In the genomic region with DNA sequence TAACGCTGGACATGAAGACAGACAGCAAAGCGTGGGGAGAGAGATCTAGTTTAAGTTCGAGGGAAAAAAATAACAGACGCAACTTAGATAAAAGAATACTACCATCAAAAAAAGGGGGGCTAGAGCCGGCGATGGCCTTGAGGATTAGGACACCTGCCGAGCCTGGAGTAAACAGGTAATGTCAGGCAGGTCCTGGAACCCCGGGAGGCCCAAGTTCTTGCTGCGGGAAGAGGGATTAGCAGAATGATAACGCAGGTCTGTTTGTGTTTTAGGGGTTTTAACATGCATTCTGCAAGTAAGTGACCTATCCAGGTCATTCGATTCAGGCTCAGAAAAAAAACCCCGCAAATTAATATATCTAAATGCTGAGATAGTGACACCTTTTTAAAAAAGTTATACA, we compare ENCODE assay signal across 7 cellular contexts. TPM values are rescaled to one million over a fixed set of nuclear protein-coding genes. Genes with fewer than 3 reads are reported as not detected.
DNase-seq lines count a peak whose midpoint lies in the region; ATAC-seq and TF ChIP-seq lines count a peak whose summit lies in the region.

No MANE protein-coding gene starts in this region.

- H3K27me3 Mint-ChIP-seq in memory B cell (peaks cover 1% of the 10 kb centered on the region), type B pancreatic cell (peaks cover 25% of the 10 kb centered on the region)

- TF ChIP-seq CTCF in brain microvascular endothelial cell (IDR thresholded peaks at IDR 0.05; ENCODE audit: low read depth, low read length, missing control alignments) (no peak), type B pancreatic cell (conservative IDR thresholded peaks at IDR 0.05) (peak; percentile 19)

- no peak overlapping the region for H3K27ac ChIP-seq in brain microvascular endothelial cell

- H3K27ac Mint-ChIP-seq in memory B cell (peak overlapping the region; percentile 60), type B pancreatic cell (peak overlapping the region; percentile 76)

- H3K4me1 Mint-ChIP-seq in memory B cell = peaks cover 11% of the 10 kb centered on the region
- H3K4me1 Mint-ChIP-seq in type B pancreatic cell (ENCODE audit: unreplicated experiment) = no peaks in the 10 kb centered on the region

- H3K36me3 Mint-ChIP-seq in memory B cell (no peaks in the 10 kb centered on the region), type B pancreatic cell (no peaks in the 10 kb centered on the region)

- H3K4me3 Mint-ChIP-seq in memory B cell (peak overlapping the region; percentile 95), type B pancreatic cell (peak overlapping the region; percentile 89)

- DNase-seq in MG63 = no peak
- DNase-seq in brain microvascular endothelial cell = no peak
- no peak for DNase-seq in memory B cell (ENCODE audit: low spot score in 2 of 2)
- DNase-seq in type B pancreatic cell (ENCODE audit: extremely low spot score, unreplicated experiment) = no peak
- no peak for DNase-seq in stimulated activated CD4-positive, alpha-beta T cell treated with anti-CD3 and anti-CD28 coated beads, Interleukin-4, amount 100 ng/mL, for 24 hours
- DNase-seq in NCI-H1694 (lab: John Stamatoyannopoulos, UW) = no peak

- no peaks in the 10 kb centered on the region for H3K9me3 Mint-ChIP-seq in memory B cell
- H3K9me3 Mint-ChIP-seq in type B pancreatic cell = no peaks in the 10 kb centered on the region

- ATAC-seq in memory B cell (ENCODE audit: low read depth) = no peak

- no peaks in the 10 kb centered on the region for H3K9me3 ChIP-seq in ES-I3 (ENCODE audit: control insufficient read depth, insufficient read depth, low read length)
- H3K9me3 ChIP-seq in MG63 = no peaks in the 10 kb centered on the region; the same call in 1 of the 2 replicates

- in situ Hi-C loops in brain microvascular endothelial cell (cut with HindIII; ENCODE audit: low pct_ligation_motif_present, low sequenced_read_pairs) = no loop called here

- no peaks in the 10 kb centered on the region for H3K4me1 ChIP-seq in ES-I3 (ENCODE audit: insufficient read depth, low read length)

- H3K27me3 ChIP-seq in MG63 (peaks cover 4% of the 10 kb centered on the region), brain microvascular endothelial cell (replicated peaks) (no peaks in the 10 kb centered on the region)

- H3K4me3 ChIP-seq in MG63 = peak overlapping the region; percentile 59
- peak overlapping the region; percentile 66 for H3K4me3 ChIP-seq in brain microvascular endothelial cell (ENCODE audit: low read depth, low read length)

- H3K36me3 ChIP-seq in ES-I3 (ENCODE audit: insufficient read depth, low read length) (no peaks in the 10 kb centered on the region), MG63 (no peaks in the 10 kb centered on the region), brain microvascular endothelial cell (replicated peaks) (no peaks in the 10 kb centered on the region)

- peak overlapping the region; percentile 83 for H3K9ac ChIP-seq in ES-I3 (ENCODE audit: low read depth, low read length)

RNA-seq across cellular contexts. Expression of a gene that starts 0.8 kb away (rescaled TPM):
- 3.9 and 6.9 TPM in 2 replicates for total RNA-seq in MG63 (2014; rRNA removed; shearing (Covaris generic); ENCODE audit: low replicate concordance)
- total RNA-seq in type B pancreatic cell (ENCODE audit: low replicate concordance) = 2.1 and 4.0 TPM in 2 replicates
